Comparison of ENCODE assay signal across 21 cellular contexts in genomic region chr3:89946863-89947262, GRCh38.
"Had no signal": no experiment of that assay in that cellular context is flagged by ENCODE, and none has a peak within 500 bp of the region (broad histone marks: within the 10 kb centered on the region; RNA-seq: fewer than 3 reads in every experiment).

No MANE protein-coding gene starts in this region.

- H3K27ac ChIP-seq: lower lobe of right lung, neutrophil, sigmoid colon, spleen, thoracic aorta had no signal

- H3K9me3 ChIP-seq: lower lobe of right lung, neutrophil, sigmoid colon, thoracic aorta had no signal

- DNase-seq: activated CD4-positive, alpha-beta memory T cell treated with anti-CD3 and anti-CD28 coated beads for 36 hours; activated naive CD4-positive, alpha-beta T cell; activated naive CD8-positive, alpha-beta T cell treated with anti-CD3 and anti-CD28 coated beads, Interleukin-2, amount 10 ng/mL, durations not matched to agents 7 days and 5 days; central memory CD4-positive, alpha-beta T cell; erythroblast; foreskin melanocyte; glutamatergic neuron; hippocampal formation; lower lobe of right lung; naive thymus-derived CD4-positive, alpha-beta T cell; sigmoid colon; spleen; stimulated activated CD4-positive, alpha-beta T cell treated with anti-CD3 and anti-CD28 coated beads, Interleukin-4, amount 100 ng/mL, for 4 hours; SW 1271 had no signal

- H3K27me3 Mint-ChIP-seq: activated CD4-positive, alpha-beta memory T cell treated with anti-CD3 and anti-CD28 coated beads for 36 hours; activated naive CD8-positive, alpha-beta T cell treated with anti-CD3 and anti-CD28 coated beads, Interleukin-2, amount 10 ng/mL, durations not matched to agents 7 days and 5 days; activated T-helper 17 cell treated with anti-CD3 and anti-CD28 coated beads, Interleukin-2, amount 50 U/mL, for 72 hours; naive thymus-derived CD4-positive, alpha-beta T cell; stimulated activated memory B cell treated with anti-CD40 and anti-IgM and Interleukin-4, amounts not matched to agents 10 μg/mL and 1 μg/mL and 100 μg/mL, for 72 hours had no signal

- H3K27ac Mint-ChIP-seq: activated CD4-positive, alpha-beta memory T cell treated with anti-CD3 and anti-CD28 coated beads for 36 hours; activated naive CD8-positive, alpha-beta T cell treated with anti-CD3 and anti-CD28 coated beads, Interleukin-2, amount 10 ng/mL, durations not matched to agents 7 days and 5 days; activated T-helper 17 cell treated with anti-CD3 and anti-CD28 coated beads, Interleukin-2, amount 50 U/mL, for 72 hours; brain; mesothelial cell of epicardium; naive thymus-derived CD4-positive, alpha-beta T cell; stimulated activated memory B cell treated with anti-CD40 and anti-IgM and Interleukin-4, amounts not matched to agents 10 μg/mL and 1 μg/mL and 100 μg/mL, for 72 hours; T-helper 2 cell treated with Interferon-gamma antibody and Interleukin-4, amounts not matched to agents 5 μg/mL and 100 μg/mL, for 36 hours had no signal

- H3K4me3 ChIP-seq: lower lobe of right lung, sigmoid colon, spleen, thoracic aorta had no signal

- H3K36me3 ChIP-seq: lower lobe of right lung, neutrophil, sigmoid colon, spleen, thoracic aorta had no signal

- H3K4me1 Mint-ChIP-seq: activated naive CD8-positive, alpha-beta T cell treated with anti-CD3 and anti-CD28 coated beads, Interleukin-2, amount 10 ng/mL, durations not matched to agents 7 days and 5 days; activated T-helper 17 cell treated with anti-CD3 and anti-CD28 coated beads, Interleukin-2, amount 50 U/mL, for 72 hours; naive thymus-derived CD4-positive, alpha-beta T cell; stimulated activated memory B cell treated with anti-CD40 and anti-IgM and Interleukin-4, amounts not matched to agents 10 μg/mL and 1 μg/mL and 100 μg/mL, for 72 hours had no signal

- ATAC-seq: activated T-helper 17 cell treated with anti-CD3 and anti-CD28 coated beads, Interleukin-2, amount 50 U/mL, for 72 hours; lower lobe of right lung; naive thymus-derived CD4-positive, alpha-beta T cell had no signal

- H3K4me1 ChIP-seq: lower lobe of right lung, spleen had no signal

- H3K4me3 Mint-ChIP-seq: activated CD4-positive, alpha-beta memory T cell treated with anti-CD3 and anti-CD28 coated beads for 36 hours; activated naive CD8-positive, alpha-beta T cell treated with anti-CD3 and anti-CD28 coated beads, Interleukin-2, amount 10 ng/mL, durations not matched to agents 7 days and 5 days; activated T-helper 17 cell treated with anti-CD3 and anti-CD28 coated beads, Interleukin-2, amount 50 U/mL, for 72 hours; brain; mesothelial cell of epicardium; naive thymus-derived CD4-positive, alpha-beta T cell; stimulated activated memory B cell treated with anti-CD40 and anti-IgM and Interleukin-4, amounts not matched to agents 10 μg/mL and 1 μg/mL and 100 μg/mL, for 72 hours; T-helper 2 cell treated with Interferon-gamma antibody and Interleukin-4, amounts not matched to agents 5 μg/mL and 100 μg/mL, for 36 hours had no signal

- H3K27me3 ChIP-seq: neutrophil, sigmoid colon, spleen had no signal

- H3K36me3 Mint-ChIP-seq: activated CD4-positive, alpha-beta memory T cell treated with anti-CD3 and anti-CD28 coated beads for 36 hours; activated naive CD8-positive, alpha-beta T cell treated with anti-CD3 and anti-CD28 coated beads, Interleukin-2, amount 10 ng/mL, durations not matched to agents 7 days and 5 days; brain; mesothelial cell of epicardium; naive thymus-derived CD4-positive, alpha-beta T cell; stimulated activated memory B cell treated with anti-CD40 and anti-IgM and Interleukin-4, amounts not matched to agents 10 μg/mL and 1 μg/mL and 100 μg/mL, for 72 hours had no signal
